In the genomic region with DNA sequence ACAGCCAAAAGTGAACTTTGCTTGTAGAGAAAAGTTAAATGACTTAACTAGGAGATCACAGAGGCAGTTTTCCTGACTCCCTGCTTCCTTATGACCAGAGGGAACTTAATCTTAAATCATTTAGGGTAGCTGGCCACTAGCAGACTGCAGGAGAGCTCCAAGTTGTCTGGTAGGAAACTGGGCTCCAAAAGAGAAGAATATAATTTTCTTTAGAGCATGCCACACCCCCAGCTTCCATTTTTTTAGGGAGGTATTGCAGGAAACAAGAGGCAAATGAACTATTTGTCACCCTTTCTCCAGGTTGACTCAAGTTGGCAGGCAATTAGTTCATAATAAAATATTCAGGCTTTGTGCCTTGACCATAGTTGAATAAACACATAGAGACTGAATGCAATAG, we compare ENCODE assay signal across 8 cellular contexts. TPM values are rescaled to one million over a fixed set of nuclear protein-coding genes. Genes with fewer than 3 reads are reported as not detected.
DNase-seq lines count a peak whose midpoint lies in the region; ATAC-seq lines count a peak whose summit lies in the region.

No MANE protein-coding gene starts in this region.

- CTCF ChIA-PET in activated CD4-positive, alpha-beta memory T cell treated with anti-CD3 and anti-CD28 coated beads for 36 hours (lab: Charles Lee): no interaction called here

- H3K27me3 Mint-ChIP-seq in activated CD4-positive, alpha-beta memory T cell treated with anti-CD3 and anti-CD28 coated beads for 36 hours: peaks cover 1% of the 10 kb centered on the region
- H3K27me3 Mint-ChIP-seq in stimulated activated naive CD8-positive, alpha-beta T cell treated with anti-CD3 and anti-CD28 coated beads, Interleukin-15, amount 100 ng/mL, for 72 hours: no peaks in the 10 kb centered on the region

- peak overlapping the region; percentile 84 for H3K27ac Mint-ChIP-seq in activated CD4-positive, alpha-beta memory T cell treated with anti-CD3 and anti-CD28 coated beads for 36 hours
- H3K27ac Mint-ChIP-seq in stimulated activated naive CD8-positive, alpha-beta T cell treated with anti-CD3 and anti-CD28 coated beads, Interleukin-15, amount 100 ng/mL, for 72 hours: peak overlapping the region; percentile 96

- H3K36me3 Mint-ChIP-seq in activated CD4-positive, alpha-beta memory T cell treated with anti-CD3 and anti-CD28 coated beads for 36 hours: peaks cover 17% of the 10 kb centered on the region

- H3K9me3 Mint-ChIP-seq in activated CD4-positive, alpha-beta memory T cell treated with anti-CD3 and anti-CD28 coated beads for 36 hours: no peaks in the 10 kb centered on the region
- no peaks in the 10 kb centered on the region for H3K9me3 Mint-ChIP-seq in stimulated activated naive CD8-positive, alpha-beta T cell treated with anti-CD3 and anti-CD28 coated beads, Interleukin-15, amount 100 ng/mL, for 72 hours

- peak overlapping the region; percentile 84 for H3K4me3 ChIP-seq in iPS-11a (ENCODE audit: low read depth, low read length)

- H3K4me1 Mint-ChIP-seq in activated CD4-positive, alpha-beta memory T cell treated with anti-CD3 and anti-CD28 coated beads for 36 hours (ENCODE audit: low read depth): peaks cover 40% of the 10 kb centered on the region
- H3K4me1 Mint-ChIP-seq in stimulated activated naive CD8-positive, alpha-beta T cell treated with anti-CD3 and anti-CD28 coated beads, Interleukin-15, amount 100 ng/mL, for 72 hours: peaks cover 28% of the 10 kb centered on the region

- POLR2A ChIA-PET in activated CD4-positive, alpha-beta memory T cell treated with anti-CD3 and anti-CD28 coated beads for 36 hours (lab: Charles Lee): no interaction called here

- DNase-seq in DMS53 (lab: John Stamatoyannopoulos, UW) (peak; percentile 26), DMS53 treated with DMSO at 0.1 percent for 48 hours (lab: John Stamatoyannopoulos, UW; ENCODE audit: unreplicated experiment) (no peak), iPS-NIHi11 (ENCODE audit: low spot score) (no peak)
- no peak for DNase-seq in activated CD4-positive, alpha-beta memory T cell treated with anti-CD3 and anti-CD28 coated beads for 36 hours
- DNase-seq in stimulated activated naive CD8-positive, alpha-beta T cell treated with anti-CD3 and anti-CD28 coated beads, Interleukin-15, amount 100 ng/mL, for 72 hours: no peak

- intact Hi-C loops in activated CD4-positive, alpha-beta memory T cell treated with anti-CD3 and anti-CD28 coated beads for 36 hours (cut with micrococcal nuclease): no loop called here

- no peak for ATAC-seq in stimulated activated naive CD8-positive, alpha-beta T cell treated with anti-CD3 and anti-CD28 coated beads, Interleukin-15, amount 100 ng/mL, for 72 hours
- ATAC-seq in GM18907 (IDR thresholded peaks at IDR 0.05; ENCODE audit: unreplicated experiment): no peak
- ATAC-seq in HG03520 (IDR thresholded peaks at IDR 0.05; ENCODE audit: unreplicated experiment): no peak

- H3K4me3 Mint-ChIP-seq in activated CD4-positive, alpha-beta memory T cell treated with anti-CD3 and anti-CD28 coated beads for 36 hours: peak overlapping the region; percentile 99
- peak overlapping the region; percentile 98 to 99 for H3K4me3 Mint-ChIP-seq in stimulated activated naive CD8-positive, alpha-beta T cell treated with anti-CD3 and anti-CD28 coated beads, Interleukin-15, amount 100 ng/mL, for 72 hours

RNA-seq across cellular contexts. Expression of a gene that starts 2.6 kb away (rescaled TPM):
- total RNA-seq in activated CD4-positive, alpha-beta memory T cell treated with anti-CD3 and anti-CD28 coated beads for 36 hours: 10 to 100 TPM; 18.0 to 19.7 TPM

RNA-seq across cellular contexts. Expression of a gene that starts 2.9 kb away (rescaled TPM):
- total RNA-seq in activated CD4-positive, alpha-beta memory T cell treated with anti-CD3 and anti-CD28 coated beads for 36 hours: 10 to 100 TPM; 26.4 to 27.3 TPM
